In genomic region chr16:75566040-75566888, GRCh38 we compare ENCODE assay signal across 1 cellular context.
TF ChIP-seq lines count a peak whose summit lies in the region.

Gene GABARAPL2, plus strand, starts transcription at chr16:75566379. Its CDS starts 108 bp downstream, at chr16:75566487.

TF ChIP-seq in K562, 482 proteins besides CTCF, POLR2A, EP300 and RAD21 (continued from another document and continues in another):
- TF ChIP-seq ZBTB40 (IDR thresholded peaks at IDR 0.05) (peak; percentile 91), ZBTB40 (CRISPR knock-in tag; IDR thresholded peaks at IDR 0.05) (no peak), ZNF507 (tag; conservative IDR thresholded peaks at IDR 0.05) (no peak), BRD4 (IDR thresholded peaks at IDR 0.05) (no peak), DDX20 (tag; IDR thresholded peaks at IDR 0.05; ENCODE audit: low read depth) (no peak), GABPB1 (CRISPR knock-in tag; IDR thresholded peaks at IDR 0.05) (peak; percentile 96), CHD2 (IDR thresholded peaks at IDR 0.05; ENCODE audit: low read depth, low read length) (0 out of 2 replicates have a peak, but pooled peaks have one; percentile 14), POLR2AphosphoS2 (IDR thresholded peaks at IDR 0.05; ENCODE audit: low read length) (no peak), ZNF511 (CRISPR knock-in tag; IDR thresholded peaks at IDR 0.05) (peak; percentile 8; the same call in 1 of the 2 replicates), SMAD2 (IDR thresholded peaks at IDR 0.05; ENCODE audit: low read depth, low read length) (no peak), SLC30A9 (CRISPR knock-in tag; IDR thresholded peaks at IDR 0.05) (no peak), MBD1 (CRISPR knock-in tag; IDR thresholded peaks at IDR 0.05) (no peak), ZNF764 (CRISPR knock-in tag; IDR thresholded peaks at IDR 0.05; ENCODE audit: low read depth) (0 out of 2 replicates have a peak, but pooled peaks have one; percentile 13), FOXP1 (CRISPR knock-in tag; IDR thresholded peaks at IDR 0.05) (0 out of 2 replicates have a peak, but pooled peaks have one; percentile 21), NR0B1 (IDR thresholded peaks at IDR 0.05; ENCODE audit: partially characterized antibody) (no peak), GATAD2A (IDR thresholded peaks at IDR 0.05) (no peak), USF1 (CRISPR knock-in tag; IDR thresholded peaks at IDR 0.05) (0 out of 2 replicates have a peak, but pooled peaks have one; percentile 2), MTA3 (IDR thresholded peaks at IDR 0.05; ENCODE audit: borderline replicate concordance) (no peak), MYNN (IDR thresholded peaks at IDR 0.05) (peak; percentile 89), MYNN (CRISPR knock-in tag; IDR thresholded peaks at IDR 0.05) (no peak), MAZ (CRISPR knock-in tag; conservative IDR thresholded peaks at IDR 0.05 in 1 of 2, IDR thresholded peaks at IDR 0.05 in 1 of 2) (peak; percentile 18 to 72; a peak in 3 of 4 replicates), RB1 (IDR thresholded peaks at IDR 0.05; ENCODE audit: low read depth) (no peak; the same call in 1 of the 2 replicates), FOXK1 (CRISPR knock-in tag; IDR thresholded peaks at IDR 0.05; ENCODE audit: borderline replicate concordance) (peak; percentile 21; the same call in 1 of the 2 replicates), HMG20A (CRISPR knock-in tag; conservative IDR thresholded peaks at IDR 0.05) (no peak), KDM4B (IDR thresholded peaks at IDR 0.05; ENCODE audit: borderline replicate concordance in 2 of 2, low read depth in 1 of 2) (peak in 1 of 2 experiments; percentile 20; a peak in 1 of 4 replicates), SP2 (IDR thresholded peaks at IDR 0.05; ENCODE audit: extremely low read depth, low read depth, low read length, poor library complexity, severe bottlenecking) (peak; percentile 55), BCOR (IDR thresholded peaks at IDR 0.05) (no peak), C11orf30 (IDR thresholded peaks at IDR 0.05; ENCODE audit: low read depth) (no peak), SMC3 (conservative IDR thresholded peaks at IDR 0.05; ENCODE audit: insufficient read depth, low read depth, low read length) (no peak), ATF3 (IDR thresholded peaks at IDR 0.05) (no peak), ATF3 (CRISPR knock-in tag; conservative IDR thresholded peaks at IDR 0.05) (no peak), ETS2 (tag; IDR thresholded peaks at IDR 0.05; ENCODE audit: borderline replicate concordance, poor library complexity, severe bottlenecking) (no peak), E2F8 (IDR thresholded peaks at IDR 0.05; ENCODE audit: low read depth, partially characterized antibody) (no peak), ZNF655 (CRISPR knock-in tag; IDR thresholded peaks at IDR 0.05) (no peak), TAF9B (IDR thresholded peaks at IDR 0.05; ENCODE audit: partially characterized antibody) (no peak), MTF1 (CRISPR knock-in tag; IDR thresholded peaks at IDR 0.05; ENCODE audit: borderline replicate concordance) (no peak), PRPF4 (IDR thresholded peaks at IDR 0.05; ENCODE audit: insufficient read depth, low read depth, low read length, poor library complexity, severe bottlenecking) (peak; percentile 44), CCNT2 (IDR thresholded peaks at IDR 0.05; ENCODE audit: borderline replicate concordance, extremely low read depth, insufficient read length, low read depth, low read length) (peak; percentile 48), FOXK2 (conservative IDR thresholded peaks at IDR 0.05 in 1 of 2, IDR thresholded peaks at IDR 0.05 in 1 of 2; ENCODE audit: low read depth in 2 of 2) (peak; percentile 36 to 51; a peak in 3 of 4 replicates), NCOR1 (IDR thresholded peaks at IDR 0.05) (0 out of 2 replicates have a peak, but pooled peaks have one; percentile 4), ARID1B (IDR thresholded peaks at IDR 0.05) (peak; percentile 67), E2F6 (IDR thresholded peaks at IDR 0.05; ENCODE audit: borderline replicate concordance in 1 of 2, extremely low read depth in 1 of 2, insufficient read depth in 1 of 2, insufficient read length in 1 of 2, low read depth in 1 of 2, low read length in 1 of 2, poor library complexity in 1 of 2, severe bottlenecking in 1 of 2) (no peak)
